8 cellular contexts compared by ENCODE assay signal in genomic region chr2:210171309-210172218, GRCh38. TPM values are rescaled to one million over a fixed set of nuclear protein-coding genes. Genes with fewer than 3 reads are reported as not detected.
DNase-seq lines count a peak whose midpoint lies in the region; ATAC-seq and TF ChIP-seq lines count a peak whose summit lies in the region.

A gene with protein sequence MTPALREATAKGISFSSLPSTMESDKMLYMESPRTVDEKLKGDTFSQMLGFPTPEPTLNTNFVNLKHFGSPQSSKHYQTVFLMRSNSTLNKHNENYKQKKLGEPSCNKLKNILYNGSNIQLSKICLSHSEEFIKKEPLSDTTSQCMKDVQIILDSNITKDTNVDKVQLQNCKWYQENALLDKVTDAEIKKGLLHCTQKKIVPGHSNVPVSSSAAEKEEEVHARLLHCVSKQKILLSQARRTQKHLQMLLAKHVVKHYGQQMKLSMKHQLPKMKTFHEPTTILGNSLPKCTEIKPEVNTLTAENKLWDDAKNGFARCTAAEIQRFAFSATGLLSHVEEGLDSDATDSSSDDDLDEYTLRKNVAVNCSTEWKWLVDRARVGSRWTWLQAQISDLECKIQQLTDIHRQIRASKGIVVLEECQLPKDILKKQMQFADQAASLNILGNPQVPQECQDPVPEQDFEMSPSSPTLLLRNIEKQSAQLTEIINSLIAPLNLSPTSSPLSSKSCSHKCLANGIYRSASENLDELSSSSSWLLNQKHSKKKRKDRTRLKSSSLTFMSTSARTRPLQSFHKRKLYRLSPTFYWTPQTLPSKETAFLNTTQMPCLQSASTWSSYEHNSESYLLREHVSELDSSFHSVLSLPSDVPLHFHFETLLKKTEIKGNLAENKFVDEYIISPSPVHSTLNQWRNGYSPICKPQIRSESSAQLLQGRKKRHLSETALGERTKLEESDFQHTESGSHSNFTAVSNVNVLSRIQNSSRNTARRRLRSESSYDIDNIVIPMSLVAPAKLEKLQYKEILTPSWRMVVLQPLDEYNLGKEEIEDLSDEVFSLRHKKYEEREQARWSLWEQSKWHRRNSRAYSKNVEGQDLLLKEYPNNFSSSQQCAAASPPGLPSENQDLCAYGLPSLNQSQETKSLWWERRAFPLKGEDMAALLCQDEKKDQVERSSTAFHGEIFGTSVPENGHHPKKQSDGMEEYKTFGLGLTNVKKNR (minus strand): TSS chr2:210171409. CDS start chr2:210154582, 16,827 bp downstream.

- peak within 1 kb of the TSS; percentile 95 to 96 (median 95) for H3K27ac Mint-ChIP-seq in IgD-negative memory B cell

- H3K36me3 ChIP-seq in mucosa of rectum (ENCODE audit: control insufficient read depth in 2 of 2, insufficient read depth in 2 of 2, low read length in 2 of 2): no peaks in the 10 kb centered on the region

- peak; percentile 71 for ATAC-seq in GM21576 (IDR thresholded peaks at IDR 0.05; ENCODE audit: unreplicated experiment)

- H3K27me3 ChIP-seq in mucosa of rectum (ENCODE audit: control insufficient read depth in 2 of 2, insufficient read depth in 2 of 2, low read length in 2 of 2): no peaks in the 10 kb centered on the region

- H3K27me3 Mint-ChIP-seq in IgD-negative memory B cell: peaks cover 6% of the 10 kb centered on the region

- H3K9me3 Mint-ChIP-seq in IgD-negative memory B cell: no peaks in the 10 kb centered on the region

- H3K4me3 Mint-ChIP-seq in IgD-negative memory B cell: peak within 1 kb of the TSS; percentile 95 to 99 (median 98)

- DNase-seq in DMS114 treated with DMSO at 0.1 percent for 48 hours (lab: John Stamatoyannopoulos, UW; ENCODE audit: unreplicated experiment): peak; percentile 76
- peak; percentile 97 for DNase-seq in OCI-M1 (lab: John Stamatoyannopoulos, UW)
- DNase-seq in activated T-cell treated with anti-CD3 and anti-CD28 coated beads, Interleukin-2, amount 50 U/mL, for 1 hour: peak; percentile 99
- DNase-seq in epithelial cell of proximal tubule (ENCODE audit: low read depth): no peak
- peak; percentile 93 for DNase-seq in stimulated activated CD8-positive, alpha-beta memory T cell treated with anti-CD3 and anti-CD28 coated beads, Interleukin-4, amount 100 ng/mL, for 4 hours (ENCODE audit: low read depth in 2 of 2, low spot score in 1 of 2)

- peak within 1 kb of the TSS; percentile 99 to 100 for H3K27ac ChIP-seq in mucosa of rectum (ENCODE audit: low read depth in 2 of 2, low read length in 2 of 2)

- H3K4me1 Mint-ChIP-seq in IgD-negative memory B cell: peaks cover 8 to 20% (median 14%) of the 10 kb centered on the region in 3 donors

- H3K4me1 ChIP-seq in mucosa of rectum (ENCODE audit: control insufficient read depth in 2 of 2, insufficient read depth in 2 of 2, low read length in 2 of 2): peaks cover 5 to 7% of the 10 kb centered on the region in 2 donors

- no peaks in the 10 kb centered on the region for H3K9me3 ChIP-seq in mucosa of rectum (ENCODE audit: control insufficient read depth in 2 of 2, low read length in 2 of 2)

- TF ChIP-seq CTCF in epithelial cell of proximal tubule (conservative IDR thresholded peaks at IDR 0.05; ENCODE audit: low read depth, low read length): no peak

- H3K9ac ChIP-seq in mucosa of rectum (ENCODE audit: low read depth in 1 of 2, low read length in 2 of 2): peak within 1 kb of the TSS; percentile 98

- H3K36me3 Mint-ChIP-seq in IgD-negative memory B cell: peaks cover 5% of the 10 kb centered on the region

- H3K4me3 ChIP-seq in epithelial cell of proximal tubule (ENCODE audit: low read depth, low read length) (peak within 1 kb of the TSS; percentile 79), mucosa of rectum (ENCODE audit: low read length in 2 of 2) (peak within 1 kb of the TSS; percentile 85 to 94)

RNA-seq across cellular contexts. Expression of the gene that starts here (rescaled TPM):
- polyA plus RNA-seq in IgD-negative memory B cell: 0.90 TPM
- total RNA-seq in epithelial cell of proximal tubule: 3.5 and 5.6 TPM in 2 replicates
